ENCODE assay signal across 1 cellular context in genomic region chr18:6975084-6975483, GRCh38.
TF ChIP-seq lines count a peak whose summit lies in the region.

No MANE protein-coding gene starts in this region.

TF ChIP-seq in HEK293, 187 proteins besides CTCF, POLR2A, EP300 and RAD21 (continued from another document):
- TF ChIP-seq PRDM4 (tag by site-specific recombination; IDR thresholded peaks at IDR 0.05), result no peak
